9 cellular contexts compared by ENCODE assay signal in the genomic region with DNA sequence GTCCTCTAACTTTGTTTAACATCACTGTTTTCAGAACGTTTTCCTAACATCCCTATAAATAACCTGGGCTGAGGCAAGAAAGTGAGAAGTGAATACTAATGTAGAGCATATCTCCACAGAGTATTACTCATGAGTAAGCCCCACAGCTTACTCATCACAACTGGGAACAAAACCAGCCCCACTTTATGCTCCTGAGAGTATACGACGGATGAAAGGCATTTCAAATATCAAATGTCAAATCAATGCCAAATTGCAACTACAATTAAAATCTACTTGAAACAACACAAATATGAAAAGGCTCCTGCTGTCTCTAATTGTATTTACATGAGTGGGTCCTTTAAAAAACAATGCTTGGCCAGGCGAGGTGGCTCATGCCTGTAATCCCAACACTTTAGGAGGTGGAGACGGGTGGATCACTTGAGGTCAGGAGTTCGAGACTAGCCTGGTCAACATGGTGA. TPM values are rescaled to one million over a fixed set of nuclear protein-coding genes. Genes with fewer than 3 reads are reported as not detected.
A peak's percentile ranks its signal among the peaks of the same experiment; 100 is the strongest.
DNase-seq lines count a peak whose midpoint lies in the region; ATAC-seq, FAIRE-seq and TF ChIP-seq lines count a peak whose summit lies in the region.
"Had no signal": no experiment of that assay in that cellular context is flagged by ENCODE, and none has a peak within 500 bp of the region (broad histone marks: within the 10 kb centered on the region; RNA-seq: fewer than 3 reads in every experiment).

No MANE protein-coding gene starts in this region.

- no peak overlapping the region for H2BK20ac ChIP-seq in H9 (ENCODE audit: low read depth, low read length, poor library complexity, severe bottlenecking)

- peak; percentile 77 for FAIRE-seq in endothelial cell of umbilical vein (lab: Jason Lieb, UNC)

- CTCF ChIA-PET in endothelial cell of umbilical vein (lab: Charles Lee), result interaction anchor here (1.0 kb wide), 3 partner anchors 9 to 182 kb away, joined by 3 to 4 read pairs (median 3); no protein-coding TSS in a partner anchor

- no peak overlapping the region for H4K5ac ChIP-seq in H9 (ENCODE audit: insufficient read length, low read depth, low read length)

- intact Hi-C loops in endothelial cell of umbilical vein (cut with micrococcal nuclease), result loop anchor here (1.0 kb wide), 1 partner anchor 40 kb away; no protein-coding TSS in a partner anchor

- H2BK15ac ChIP-seq in H9 (ENCODE audit: low read depth, low read length), result no peak overlapping the region

- no peaks in the 10 kb centered on the region for H3K23me2 ChIP-seq in H9 (ENCODE audit: insufficient read length, low read depth, low read length, poor library complexity, severe bottlenecking)

- no peaks in the 10 kb centered on the region for H3K27me3 ChIP-seq in endothelial cell of umbilical vein (ENCODE audit: control insufficient read depth in 2 of 2, insufficient read depth in 2 of 2, low read length in 2 of 2)
- H3K27me3 ChIP-seq in H9 (ENCODE audit: insufficient read depth, low read length), result no peaks in the 10 kb centered on the region

- no CpG with 5 or more reads among the region's 6 CpGs for WGBS in H9 (ENCODE audit: extremely low coverage, insufficient read length, low lambda C conversion rate)

- H3K9me3 Mint-ChIP-seq in osteocyte (ENCODE audit: unreplicated experiment), result no peaks in the 10 kb centered on the region
- H3K9me3 Mint-ChIP-seq in glutamatergic neuron (ENCODE audit: unreplicated experiment), result no peaks in the 10 kb centered on the region
- H3K9me3 Mint-ChIP-seq in H9, result no peaks in the 10 kb centered on the region

- H3K27me3 Mint-ChIP-seq in osteocyte (ENCODE audit: unreplicated experiment), result no peaks in the 10 kb centered on the region
- no peaks in the 10 kb centered on the region for H3K27me3 Mint-ChIP-seq in glutamatergic neuron (ENCODE audit: unreplicated experiment)
- no peaks in the 10 kb centered on the region for H3K27me3 Mint-ChIP-seq in H9 (ENCODE audit: low read depth)

- H3K9ac ChIP-seq in endothelial cell of umbilical vein (replicated peaks; ENCODE audit: extremely low read depth, insufficient read depth, low read length) (no peak overlapping the region), H9 (ENCODE audit: extremely low read depth, insufficient read length, low read length) (no peak overlapping the region)

- peaks cover 37% of the 10 kb centered on the region for H3K4me1 Mint-ChIP-seq in osteocyte (ENCODE audit: unreplicated experiment)
- peaks cover 9% of the 10 kb centered on the region for H3K4me1 Mint-ChIP-seq in glutamatergic neuron (ENCODE audit: low read depth, unreplicated experiment)
- H3K4me1 Mint-ChIP-seq in H9, result peaks cover 3 to 4% of the 10 kb centered on the region in 2 experiments; a peak in 2 of 4 replicates

- H3K27ac Mint-ChIP-seq in osteocyte (ENCODE audit: unreplicated experiment) (peak overlapping the region; percentile 65), glutamatergic neuron (ENCODE audit: unreplicated experiment) (no peak overlapping the region), H9 (no peak overlapping the region)
- H3K27ac Mint-ChIP-seq: activated naive CD8-positive, alpha-beta T cell treated with anti-CD3 and anti-CD28 coated beads, Interleukin-2, amount 10 ng/mL, durations not matched to agents 7 days and 5 days had no signal

- no peak overlapping the region for H4K91ac ChIP-seq in H9 (ENCODE audit: insufficient read length, low read depth, low read length)

- H2AK5ac ChIP-seq in H9 (ENCODE audit: insufficient read length, low read length), result no peak overlapping the region

- POLR2A ChIA-PET in endothelial cell of umbilical vein (lab: Charles Lee), result interaction anchor here (1.0 kb wide), 1 partner anchor 219 kb away, joined by 3 read pairs; the partner anchor contains the start of gene CBR4

- H3K27ac ChIP-seq in endothelial cell of umbilical vein (ENCODE audit: insufficient read depth, low read depth, low read length), result peak overlapping the region; percentile 43
- H3K27ac ChIP-seq in H9 (ENCODE audit: insufficient read length, low read depth, low read length), result no peak overlapping the region

- peak; percentile 93 for DNase-seq in ELR (ENCODE audit: low read depth)
- peak; percentile 91 for DNase-seq in NCI-H226
- DNase-seq in endothelial cell of umbilical vein (ENCODE audit: low read depth, low spot score), result peak; percentile 77
- no peak for DNase-seq in osteocyte (ENCODE audit: extremely low spot score, unreplicated experiment)
- no peak for DNase-seq in glutamatergic neuron
- no peak for DNase-seq in C1 segment of cervical spinal cord (lab: John Stamatoyannopoulos, UW)
- DNase-seq in H9, result no peak
- DNase-seq: activated naive CD8-positive, alpha-beta T cell treated with anti-CD3 and anti-CD28 coated beads, Interleukin-2, amount 10 ng/mL, durations not matched to agents 7 days and 5 days had no signal

- H2BK12ac ChIP-seq in H9 (ENCODE audit: insufficient read length, low read depth, low read length), result no peak overlapping the region

- H2AFZ ChIP-seq in endothelial cell of umbilical vein (ENCODE audit: low read depth, low read length) (no peak overlapping the region), H9 (ENCODE audit: low read length) (no peak overlapping the region)

- no peak overlapping the region for H3K4ac ChIP-seq in H9 (ENCODE audit: low read depth, low read length)

- dilution Hi-C loops in endothelial cell of umbilical vein (cut with MboI; ENCODE audit: extremely low pct_ligation_motif_present, low sequenced_read_pairs), result no loop called here

- H3K36me3 ChIP-seq in endothelial cell of umbilical vein (ENCODE audit: control insufficient read depth in 2 of 2, extremely low read depth in 1 of 2, insufficient read depth in 2 of 2, low read length in 2 of 2), result no peaks in the 10 kb centered on the region

- TF ChIP-seq POLR2A in endothelial cell of umbilical vein (IDR thresholded peaks at IDR 0.05; ENCODE audit: low read depth, low read length), result no peak

- H3K36me3 Mint-ChIP-seq in osteocyte (ENCODE audit: unreplicated experiment), result peaks cover 2% of the 10 kb centered on the region
- no peaks in the 10 kb centered on the region for H3K36me3 Mint-ChIP-seq in glutamatergic neuron (ENCODE audit: unreplicated experiment)
- no peaks in the 10 kb centered on the region; a peak in 1 of 7 replicates for H3K36me3 Mint-ChIP-seq in H9 (ENCODE audit: insufficient read depth in 1 of 3, low read depth in 3 of 3)
- H3K36me3 Mint-ChIP-seq: activated naive CD8-positive, alpha-beta T cell treated with anti-CD3 and anti-CD28 coated beads, Interleukin-2, amount 10 ng/mL, durations not matched to agents 7 days and 5 days had no signal

- H3K4me1 ChIP-seq in endothelial cell of umbilical vein (ENCODE audit: control insufficient read depth, extremely low read depth, insufficient read depth, low read length) (peaks cover 29% of the 10 kb centered on the region), H9 (ENCODE audit: insufficient read depth, low read length) (no peaks in the 10 kb centered on the region; the same call in 1 of the 2 replicates)

- H3K4me2 ChIP-seq in endothelial cell of umbilical vein (ENCODE audit: insufficient read depth, low read length) (peak overlapping the region; percentile 13), H9 (ENCODE audit: insufficient read depth, insufficient read length, low read length) (no peak overlapping the region)

- peaks cover 6% of the 10 kb centered on the region for H3K79me1 ChIP-seq in H9 (ENCODE audit: insufficient read depth, low read depth, low read length, poor library complexity, severe bottlenecking)

- no peak overlapping the region for H3K14ac ChIP-seq in H9 (ENCODE audit: insufficient read depth, low read length)

- H3K23ac ChIP-seq in H9 (ENCODE audit: insufficient read length, low read depth, low read length), result no peak overlapping the region

- no peaks in the 10 kb centered on the region for H3K9me1 ChIP-seq in endothelial cell of umbilical vein (replicated peaks; ENCODE audit: control insufficient read depth, extremely low read depth, insufficient read depth, low read length)

- H3K9me3 ChIP-seq in endothelial cell of umbilical vein (replicated peaks; ENCODE audit: control insufficient read depth, insufficient read depth, low read length), result no peaks in the 10 kb centered on the region
- H3K9me3 ChIP-seq in H9 (ENCODE audit: control insufficient read depth, low read depth, low read length), result no peaks in the 10 kb centered on the region

- no peak overlapping the region for H2BK5ac ChIP-seq in H9 (ENCODE audit: insufficient read length, low read length)

- H4K8ac ChIP-seq in H9 (replicated peaks; ENCODE audit: insufficient read length, low read depth, low read length), result no peak overlapping the region

- TF ChIP-seq CTCF in endothelial cell of umbilical vein (IDR thresholded peaks at IDR 0.05; ENCODE audit: extremely low read depth in 1 of 2, insufficient read depth in 1 of 2, low read depth in 1 of 2, low read length in 2 of 2), result no peak
- TF ChIP-seq CTCF in osteocyte (IDR thresholded peaks at IDR 0.05), result no peak
- TF ChIP-seq CTCF in glutamatergic neuron (IDR thresholded peaks at IDR 0.05; ENCODE audit: partially characterized antibody, unreplicated experiment), result no peak
- no peak for TF ChIP-seq CTCF in H9 (conservative IDR thresholded peaks at IDR 0.05)

- H3T11ph ChIP-seq in H9 (ENCODE audit: low read length), result no peak overlapping the region

- H2BK120ac ChIP-seq in H9 (ENCODE audit: low read depth, low read length, poor library complexity, severe bottlenecking), result no peak overlapping the region

- H3K4me3 ChIP-seq in endothelial cell of umbilical vein (replicated peaks in 1 of 3; ENCODE audit: insufficient read depth in 1 of 3, low read depth in 1 of 3, low read length in 3 of 3), result no peak overlapping the region

- H3K18ac ChIP-seq in H9 (ENCODE audit: insufficient read length, low read depth, low read length), result no peak overlapping the region

- BruUV-seq in endothelial cell of umbilical vein (replicated peaks; lab: Mats Ljungman, UMichigan), result no TSS peak

- H3K56ac ChIP-seq in H9 (ENCODE audit: insufficient read length, low read depth, low read length), result no peak overlapping the region

- no peak for ATAC-seq in GM19463 (IDR thresholded peaks at IDR 0.05; ENCODE audit: unreplicated experiment)

- H3K4me3 Mint-ChIP-seq in osteocyte (ENCODE audit: unreplicated experiment), result no peak overlapping the region
- no peak overlapping the region for H3K4me3 Mint-ChIP-seq in glutamatergic neuron (ENCODE audit: unreplicated experiment)
- no peak overlapping the region for H3K4me3 Mint-ChIP-seq in H9
- H3K4me3 Mint-ChIP-seq: activated naive CD8-positive, alpha-beta T cell treated with anti-CD3 and anti-CD28 coated beads, Interleukin-2, amount 10 ng/mL, durations not matched to agents 7 days and 5 days had no signal

- H3K79me2 ChIP-seq in endothelial cell of umbilical vein (ENCODE audit: control insufficient read depth, insufficient read depth, low read length), result peaks cover 63% of the 10 kb centered on the region
- no peaks in the 10 kb centered on the region; the same call in 1 of the 2 replicates for H3K79me2 ChIP-seq in H9 (ENCODE audit: insufficient read depth, low read length)

- H4K20me1 ChIP-seq in endothelial cell of umbilical vein (replicated peaks; ENCODE audit: control insufficient read depth, extremely low read depth, insufficient read depth, low read length) (no peaks in the 10 kb centered on the region), H9 (ENCODE audit: control insufficient read depth, insufficient read depth, insufficient read length) (no peaks in the 10 kb centered on the region)

RNA-seq across cellular contexts. Expression of gene SH3RF1, which starts 41.2 kb away (rescaled TPM):
- 24.3 and 24.9 TPM in 2 replicates for total RNA-seq in endothelial cell of umbilical vein
- 16.2 and 16.7 TPM in 2 replicates for polyA plus RNA-seq in endothelial cell of umbilical vein
- 11.5 and 13.4 TPM in 2 replicates for polyA plus RNA-seq in endothelial cell of umbilical vein (2011; cell fraction: cytosol; rRNA removed)
- polyA plus RNA-seq in endothelial cell of umbilical vein (2011; cell fraction: nucleus; rRNA removed), result 21.1 and 23.1 TPM in 2 replicates
- polyA plus RNA-seq in endothelial cell of umbilical vein (2012), result 12.8 and 15.2 TPM in 2 replicates
- 59.1 and 61.5 TPM in 2 replicates for polyA minus RNA-seq in endothelial cell of umbilical vein
- polyA minus RNA-seq in endothelial cell of umbilical vein (2011; cell fraction: cytosol; rRNA and poly(A)+ RNA removed), result 24.1 TPM
- 80.9 and 111 TPM in 2 replicates for polyA minus RNA-seq in endothelial cell of umbilical vein (2011; cell fraction: nucleus; rRNA and poly(A)+ RNA removed)
- 27.6 and 31.8 TPM in 2 replicates for total RNA-seq in osteocyte
- total RNA-seq in glutamatergic neuron (ENCODE audit: unreplicated experiment), result 35.2 TPM
- 14.9 and 15.3 TPM in 2 replicates for total RNA-seq in H9 (2021)

Comparison
In these comparisons a context has a peak if more than half of its experiments do, and no peak if none do; other contexts are left out.
1. DNase-seq: peak in ELR (single experiment), NCI-H226 (single experiment) and endothelial cell of umbilical vein (single experiment); none in osteocyte (single experiment), glutamatergic neuron (single experiment), C1 segment of cervical spinal cord (0 of 14) and H9 (single experiment).